Comparison of ENCODE assay signal across 1 cellular context in genomic region chr3:128342701-128343180, GRCh38.
TF ChIP-seq lines count a peak whose summit lies in the region.

No MANE protein-coding gene starts in this region.

TF ChIP-seq in HepG2, 621 proteins besides CTCF, POLR2A, EP300 and RAD21 (continued from another document):
- TF ChIP-seq ZBED4 (CRISPR knock-in tag; IDR thresholded peaks at IDR 0.05; ENCODE audit: borderline replicate concordance) (no peak), SKIL (CRISPR knock-in tag; IDR thresholded peaks at IDR 0.05; ENCODE audit: borderline replicate concordance) (no peak), ELF1 (CRISPR knock-in tag; IDR thresholded peaks at IDR 0.05) (no peak), NCOA5 (CRISPR knock-in tag; IDR thresholded peaks at IDR 0.05) (no peak), RFX1 (IDR thresholded peaks at IDR 0.05) (no peak), ZNF546 (CRISPR knock-in tag; conservative IDR thresholded peaks at IDR 0.05) (no peak)
TF ChIP-seq in HepG2: peak in this region for 0.
